27 cellular contexts compared by ENCODE assay signal in the genomic region with DNA sequence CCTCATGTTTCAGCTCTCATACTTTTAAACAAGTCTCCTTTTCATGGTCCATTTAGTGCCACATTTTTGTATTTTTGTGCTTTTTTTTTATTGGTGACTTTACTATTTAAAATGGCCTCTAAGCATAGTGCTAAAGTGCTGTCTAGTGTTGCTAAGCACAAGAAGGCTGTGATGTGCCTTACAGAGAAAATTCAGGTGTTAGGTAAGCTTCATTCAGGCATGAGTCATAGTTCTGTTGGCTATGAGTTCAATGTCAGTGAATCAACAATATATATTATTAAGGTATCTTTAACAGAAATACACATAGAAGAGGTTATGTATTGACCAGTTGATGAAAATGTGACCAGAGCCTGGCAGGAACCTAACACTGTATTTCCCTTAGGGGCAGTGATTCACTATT. TPM values are rescaled to one million over a fixed set of nuclear protein-coding genes. Genes with fewer than 3 reads are reported as not detected.
"Had no signal": no experiment of that assay in that cellular context is flagged by ENCODE, and none has a peak within 500 bp of the region (broad histone marks: within the 10 kb centered on the region; RNA-seq: fewer than 3 reads in every experiment).

No MANE protein-coding gene starts in this region.

- H3K4me3 ChIP-seq: cardiac muscle cell, sigmoid colon, testis, vagina had no signal

- H3K27ac ChIP-seq: cardiac muscle cell, sigmoid colon, testis, vagina had no signal

- ATAC-seq: activated T-cell treated with anti-CD3 and anti-CD28 coated beads, Interleukin-2, amount 50 U/mL, for 72 hours; left cardiac atrium; naive thymus-derived CD4-positive, alpha-beta T cell; stimulated activated naive B cell treated with anti-CD40 and anti-IgM and Interleukin-4, amounts not matched to agents 10 μg/mL and 1 μg/mL and 100 μg/mL, for 72 hours; T-helper 17 cell had no signal

- H3K27me3 ChIP-seq: cardiac muscle cell, sigmoid colon, testis, vagina had no signal

- H3K4me1 ChIP-seq: testis, vagina had no signal

- H3K9me3 ChIP-seq: sigmoid colon, testis, vagina had no signal

- DNase-seq: activated CD4-positive, alpha-beta memory T cell treated with anti-CD3 and anti-CD28 coated beads, Interleukin-2, amount 10 ng/mL, durations not matched to agents 7 days and 5 days; activated CD4-positive, alpha-beta T cell treated with anti-CD3 and anti-CD28 coated beads, Interleukin-2, amount 10 ng/mL, durations not matched to agents 24 days and 14 days; activated CD4-positive, CD25-positive, alpha-beta regulatory T cell; activated effector memory CD4-positive, alpha-beta T cell treated with Interleukin-2 at 50 U/mL for 16 hours; activated naive CD4-positive, alpha-beta T cell treated with anti-CD3 and anti-CD28 coated beads for 36 hours; activated naive CD8-positive, alpha-beta T cell treated with anti-CD3 and anti-CD28 coated beads, Interleukin-2, amount 10 ng/mL, durations not matched to agents 7 days and 5 days; activated T-cell treated with anti-CD3 and anti-CD28 coated beads, Interleukin-2, amount 50 U/mL, for 72 hours; amniotic stem cell; cortex of kidney; erythroblast; foreskin melanocyte; immature natural killer cell; left cardiac atrium; mesenchymal stem cell; naive thymus-derived CD4-positive, alpha-beta T cell; occipital lobe; posterior cingulate gyrus; sigmoid colon; stimulated activated CD4-positive, alpha-beta T cell treated with anti-CD3 and anti-CD28 coated beads, Interleukin-2, amount 100 ng/mL, for 48 hours; stimulated activated CD8-positive, alpha-beta memory T cell treated with anti-CD3 and anti-CD28 coated beads, Interleukin-4, amount 100 ng/mL, for 48 hours; stimulated activated naive B cell treated with anti-CD40 and anti-IgM and Interleukin-4, amounts not matched to agents 10 μg/mL and 1 μg/mL and 100 μg/mL, for 72 hours; T-helper 17 cell; testis; trophoblast cell had no signal

RNA-seq across cellular contexts. Expression of a gene that starts 54.1 kb away (rescaled TPM):
- total RNA-seq: activated CD4-positive, alpha-beta T cell treated with anti-CD3 and anti-CD28 coated beads, Interleukin-2, amount 10 ng/mL, durations not matched to agents 24 days and 14 days; neural crest cell had no signal
- polyA plus RNA-seq: cardiac muscle cell had no signal
